Comparison of ENCODE assay signal across 8 cellular contexts in genomic region chr18:77133051-77133919, GRCh38. TPM values are rescaled to one million over a fixed set of nuclear protein-coding genes. Genes with fewer than 3 reads are reported as not detected.
DNase-seq lines count a peak whose midpoint lies in the region; ATAC-seq and TF ChIP-seq lines count a peak whose summit lies in the region.

No MANE protein-coding gene starts in this region.

- no peaks in the 10 kb centered on the region for H3K9me3 ChIP-seq in breast epithelium
- H3K9me3 ChIP-seq in right lobe of liver: no peaks in the 10 kb centered on the region
- no peaks in the 10 kb centered on the region for H3K9me3 ChIP-seq in transverse colon

- H3K27ac ChIP-seq in breast epithelium: peak overlapping the region; percentile 96
- H3K27ac ChIP-seq in right lobe of liver: peak overlapping the region; percentile 97 to 99 (median 98)
- H3K27ac ChIP-seq in transverse colon: peak overlapping the region; percentile 95 to 98 (median 95)

- DNase-seq in COLO668 (lab: John Stamatoyannopoulos, UW; ENCODE audit: unreplicated experiment): peak; percentile 85
- peak; percentile 48 for DNase-seq in KBM-7
- DNase-seq in breast epithelium (ENCODE audit: low spot score in 2 of 2): peak in 1 of 2 donors; percentile 33
- no peak for DNase-seq in right lobe of liver
- peak; percentile 55 for DNase-seq in transverse colon
- DNase-seq in hepatic stellate cell (ENCODE audit: low spot score): no peak

- TF ChIP-seq EP300 in transverse colon (IDR thresholded peaks at IDR 0.05; ENCODE audit: low read depth): no peak

- peaks cover 0 to 4% of the 10 kb centered on the region in 2 donors for H3K4me1 ChIP-seq in breast epithelium
- peaks cover 0 to 24% (median 3%) of the 10 kb centered on the region in 4 donors for H3K4me1 ChIP-seq in right lobe of liver
- H3K4me1 ChIP-seq in transverse colon: peaks cover 2 to 41% (median 31%) of the 10 kb centered on the region in 4 donors

- WGBS in right lobe of liver (ENCODE audit: insufficient coverage, low coverage, low lambda C conversion rate, missing lambda C conversion rate): 59% methylated on average over 16 of the region's 47 CpGs
- 45% methylated on average over 42 of the region's 47 CpGs; no CpG with 5 or more reads in 1 of the 2 donors for WGBS in transverse colon (ENCODE audit: low coverage in 1 of 2), 2 donors

- intact Hi-C loops in breast epithelium (cut with DNase I; ENCODE audit: low total_unique reads) (loop anchor here (1.0 to 5.0 kb wide), 2 partner anchors 33 to 789 kb away; no protein-coding TSS in a partner anchor), right lobe of liver (cut with DNase I) (loop anchor here in 1 of 2 donors (10.0 kb wide), 1 partner anchor 78 kb away; no protein-coding TSS in a partner anchor), transverse colon (cut with DNase I; ENCODE audit: low total_unique reads) (no loop called here)

- peak overlapping the region; percentile 89 to 98 (median 93) for H3K4me3 ChIP-seq in breast epithelium
- peak overlapping the region; percentile 79 to 96 (median 92) for H3K4me3 ChIP-seq in right lobe of liver
- peak overlapping the region; percentile 72 to 95 (median 86) for H3K4me3 ChIP-seq in transverse colon

- in situ Hi-C loops in KBM-7 (cut with MboI; ENCODE audit: low pct_unique_long_range_greater_than_20kb, low sequenced_read_pairs) (no loop called here), transverse colon (cut with MboI; ENCODE audit: low pct_ligation_motif_present in 1 of 4, low pct_unique_long_range_greater_than_20kb in 1 of 4, low sequenced_read_pairs in 3 of 4) (no loop called here)

- no peak for TF ChIP-seq POLR2A in breast epithelium (IDR thresholded peaks at IDR 0.05)
- TF ChIP-seq POLR2A in right lobe of liver (IDR thresholded peaks at IDR 0.05): no peak
- no peak for TF ChIP-seq POLR2A in transverse colon (IDR thresholded peaks at IDR 0.05)

- H3K36me3 ChIP-seq in breast epithelium (no peaks in the 10 kb centered on the region), right lobe of liver (no peaks in the 10 kb centered on the region), transverse colon (no peaks in the 10 kb centered on the region)

- no peak for TF ChIP-seq CTCF in breast epithelium (IDR thresholded peaks at IDR 0.05)
- no peak for TF ChIP-seq CTCF in right lobe of liver (IDR thresholded peaks at IDR 0.05)
- no peak for TF ChIP-seq CTCF in transverse colon (IDR thresholded peaks at IDR 0.05)

- H3K27me3 ChIP-seq in breast epithelium (no peaks in the 10 kb centered on the region), right lobe of liver (no peaks in the 10 kb centered on the region), transverse colon (no peaks in the 10 kb centered on the region)

- ATAC-seq in right lobe of liver: peak; percentile 4 to 22 (median 20)
- ATAC-seq in GM21447 (IDR thresholded peaks at IDR 0.05; ENCODE audit: unreplicated experiment): no peak
- no peak for ATAC-seq in HG03039 (IDR thresholded peaks at IDR 0.05; ENCODE audit: unreplicated experiment)

RNA-seq across cellular contexts. Expression of gene MBP, which starts 0.7 kb away (rescaled TPM):
- 10 to 100 TPM; 27.2 to 46.2 (median 32.4) TPM for total RNA-seq in breast epithelium
- 10 to 100 TPM; 24.0 to 40.8 (median 27.6) TPM for total RNA-seq in right lobe of liver
- total RNA-seq in transverse colon: 10 to 100 TPM; 12.7 to 53.4 (median 41.0) TPM

Comparison
In these comparisons a context has a peak if more than half of its experiments do, and no peak if none do; other contexts are left out.
1. DNase-seq: peak in COLO668 (single experiment), KBM-7 (single experiment) and transverse colon (single experiment); none in right lobe of liver (0 of 3) and hepatic stellate cell (single experiment).
2. ATAC-seq: peak in right lobe of liver (4 of 4); none in GM21447 (single experiment) and HG03039 (single experiment).
3. Peak in every context shown above with its lines, with median percentiles within 50 percentile points of each other: H3K27ac ChIP-seq and H3K4me3 ChIP-seq.